17 cellular contexts compared by ENCODE assay signal in the genomic region with DNA sequence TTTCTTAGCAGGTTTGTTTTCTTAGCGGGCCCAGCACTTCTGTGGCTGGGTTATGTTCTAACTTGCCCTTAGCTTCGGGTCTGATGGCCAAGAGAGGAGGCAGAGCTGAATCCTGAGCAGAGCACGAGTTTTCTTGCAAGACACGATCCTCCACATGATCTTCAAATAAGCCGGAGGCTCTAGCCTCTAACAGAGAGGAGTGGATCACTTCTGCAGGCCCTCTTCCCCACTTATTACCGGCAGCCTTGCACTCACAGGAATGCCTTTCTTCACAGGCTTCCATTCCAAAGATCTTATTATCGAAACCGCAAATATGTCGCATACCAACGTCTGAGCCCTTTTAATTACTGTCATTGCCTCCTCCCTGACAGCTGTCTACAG.
A peak's percentile ranks its signal among the peaks of the same experiment; 100 is the strongest.
DNase-seq lines count a peak whose midpoint lies in the region; ATAC-seq, FAIRE-seq and TF ChIP-seq lines count a peak whose summit lies in the region.
"Had no signal": no experiment of that assay in that cellular context is flagged by ENCODE, and none has a peak within 500 bp of the region (broad histone marks: within the 10 kb centered on the region; RNA-seq: fewer than 3 reads in every experiment).

No MANE protein-coding gene starts in this region.

- no peak for FAIRE-seq in HepG2 (lab: Jason Lieb, UNC)
- FAIRE-seq: GM12892 had no signal

- peak; percentile 54 for ATAC-seq in HepG2
- ATAC-seq in right lobe of liver = no peak
- ATAC-seq in HG03457 (IDR thresholded peaks at IDR 0.05; ENCODE audit: unreplicated experiment) = no peak
- ATAC-seq in GM18867 (IDR thresholded peaks at IDR 0.05; ENCODE audit: unreplicated experiment) = no peak
- ATAC-seq: body of pancreas, sciatic nerve had no signal

- H3K9ac ChIP-seq in HepG2 (ENCODE audit: insufficient read depth, low read depth, low read length) (peak overlapping the region; percentile 31; the same call in 1 of the 2 replicates), H9 (ENCODE audit: extremely low read depth, insufficient read length, low read length) (no peak overlapping the region)

- H3K4me1 ChIP-seq in HepG2 (ENCODE audit: insufficient read depth, low read length) (peaks cover 13% of the 10 kb centered on the region), right lobe of liver (no peaks in the 10 kb centered on the region), mesodermal cell (ENCODE audit: control insufficient read depth, insufficient read depth, low read length, poor library complexity, severe bottlenecking) (peaks cover 12% of the 10 kb centered on the region), H9 (ENCODE audit: insufficient read depth, low read length) (no peaks in the 10 kb centered on the region)
- H3K4me1 ChIP-seq: body of pancreas, lower lobe of right lung had no signal

- H4K5ac ChIP-seq in H9 (ENCODE audit: insufficient read length, low read depth, low read length) = no peak overlapping the region

- H3K23me2 ChIP-seq in H9 (ENCODE audit: insufficient read length, low read depth, low read length, poor library complexity, severe bottlenecking) = no peaks in the 10 kb centered on the region

- no peak for DNase-seq in HepG2 (ENCODE audit: low spot score)
- no peak for DNase-seq in right lobe of liver
- DNase-seq in choroid plexus epithelial cell (ENCODE audit: low read depth) = peak; percentile 22
- no peak for DNase-seq in H9
- no peak for DNase-seq in DMS53 treated with DMSO at 0.1 percent for 48 hours (lab: John Stamatoyannopoulos, UW; ENCODE audit: unreplicated experiment)
- DNase-seq: activated CD4-positive, alpha-beta T cell treated with anti-CD3 and anti-CD28 coated beads for 4 hours; activated naive CD4-positive, alpha-beta T cell treated with anti-CD3 and anti-CD28 coated beads, Interleukin-2, amount 10 ng/mL, durations not matched to agents 7 days and 5 days; CD4-positive, alpha-beta T cell; IMR-90; lower lobe of right lung; stimulated activated CD4-positive, alpha-beta T cell treated with anti-CD3 and anti-CD28 coated beads, Interleukin-4, amount 100 ng/mL, for 1 hour had no signal

- in situ Hi-C loops in HepG2 (cut with HindIII; ENCODE audit: extremely low pct_ligation_motif_present, low pct_unique_long_range_greater_than_20kb) = no loop called here

- no peak overlapping the region for H3K14ac ChIP-seq in H9 (ENCODE audit: insufficient read depth, low read length)

- H3K4me2 ChIP-seq in HepG2 (ENCODE audit: low read depth, low read length) (peak overlapping the region; percentile 78), H9 (ENCODE audit: insufficient read depth, insufficient read length, low read length) (no peak overlapping the region)

- H3K4me3 ChIP-seq in HepG2 (replicated peaks in 1 of 3; ENCODE audit: insufficient read depth in 1 of 3, low read depth in 2 of 3, low read length in 3 of 3) (peak overlapping the region; percentile 6 to 31 (median 24); a peak in 4 of 6 replicates), right lobe of liver (no peak overlapping the region), choroid plexus epithelial cell (ENCODE audit: low read depth, low read length) (no peak overlapping the region), mesodermal cell (ENCODE audit: extremely low read depth, insufficient read depth, low read length, poor library complexity, severe bottlenecking) (no peak overlapping the region)
- H3K4me3 ChIP-seq: body of pancreas, lower lobe of right lung had no signal

- TF ChIP-seq EP300 in HepG2 (IDR thresholded peaks at IDR 0.05; ENCODE audit: low read depth in 2 of 2, low read length in 2 of 2) (no peak), HepG2 (CRISPR knock-in tag; IDR thresholded peaks at IDR 0.05; ENCODE audit: borderline replicate concordance) (no peak)

- H3K9me3 Mint-ChIP-seq in H9 = no peaks in the 10 kb centered on the region
- H3K9me3 Mint-ChIP-seq: activated naive CD4-positive, alpha-beta T cell treated with anti-CD3 and anti-CD28 coated beads, Interleukin-2, amount 10 ng/mL, durations not matched to agents 7 days and 5 days; CD4-positive, alpha-beta T cell had no signal

- WGBS in HepG2 (ENCODE audit: low lambda C conversion rate) = 8% methylated on average over 10 of the region's 10 CpGs
- whole genome bisulfite sequencing in right lobe of liver (ENCODE audit: insufficient coverage, low coverage, low lambda C conversion rate, missing lambda C conversion rate) = 76% methylated on average over 10 of the region's 10 CpGs
- WGBS in mesodermal cell (ENCODE audit: insufficient coverage in 2 of 2), 2 experiments = 71 to 78% methylated on average over 9 to 10 of the region's 10 CpGs
- no CpG with 5 or more reads among the region's 10 CpGs for WGBS in H9 (ENCODE audit: extremely low coverage, insufficient read length, low lambda C conversion rate)

- no peaks in the 10 kb centered on the region for H3K9me3 ChIP-seq in HepG2 (ENCODE audit: low read length)
- no peaks in the 10 kb centered on the region for H3K9me3 ChIP-seq in right lobe of liver
- H3K9me3 ChIP-seq in mesodermal cell (ENCODE audit: control insufficient read depth, low read length) = no peaks in the 10 kb centered on the region
- H3K9me3 ChIP-seq in H9 (ENCODE audit: control insufficient read depth, low read depth, low read length) = no peaks in the 10 kb centered on the region
- H3K9me3 ChIP-seq: body of pancreas, lower lobe of right lung had no signal

- H3K27me3 ChIP-seq in HepG2 (ENCODE audit: control insufficient read depth in 1 of 2, insufficient read depth in 2 of 2, low read length in 2 of 2) (peaks cover 0 to 8% of the 10 kb centered on the region in 2 experiments; a peak in 1 of 5 replicates), right lobe of liver (no peaks in the 10 kb centered on the region), H9 (ENCODE audit: insufficient read depth, low read length) (no peaks in the 10 kb centered on the region)
- H3K27me3 ChIP-seq: body of pancreas had no signal

- no peak overlapping the region for H3T11ph ChIP-seq in H9 (ENCODE audit: low read length)

- no peak overlapping the region for H2BK15ac ChIP-seq in H9 (ENCODE audit: low read depth, low read length)

- no peak for TF ChIP-seq POLR2A in HepG2 (IDR thresholded peaks at IDR 0.05; ENCODE audit: insufficient read depth in 1 of 2, low read depth in 2 of 2, low read length in 2 of 2)
- no peak for TF ChIP-seq POLR2A in right lobe of liver (IDR thresholded peaks at IDR 0.05)

- H3K27me3 Mint-ChIP-seq in H9 (ENCODE audit: low read depth) = peaks cover 2% of the 10 kb centered on the region
- H3K27me3 Mint-ChIP-seq: activated naive CD4-positive, alpha-beta T cell treated with anti-CD3 and anti-CD28 coated beads, Interleukin-2, amount 10 ng/mL, durations not matched to agents 7 days and 5 days; CD4-positive, alpha-beta T cell had no signal

- H3K27ac ChIP-seq in HepG2 (ENCODE audit: extremely low read length, insufficient read depth, low read length) = no peak overlapping the region
- no peak overlapping the region for H3K27ac ChIP-seq in right lobe of liver
- peak overlapping the region; percentile 26 for H3K27ac ChIP-seq in mesodermal cell (ENCODE audit: low read depth, low read length, severe bottlenecking)
- no peak overlapping the region for H3K27ac ChIP-seq in H9 (ENCODE audit: insufficient read length, low read depth, low read length)
- H3K27ac ChIP-seq: body of pancreas, lower lobe of right lung had no signal

- H2AFZ ChIP-seq in HepG2 (ENCODE audit: low read length) = peak overlapping the region; percentile 17
- no peak overlapping the region for H2AFZ ChIP-seq in H9 (ENCODE audit: low read length)

- H2BK5ac ChIP-seq in H9 (ENCODE audit: insufficient read length, low read length) = no peak overlapping the region

- H3K56ac ChIP-seq in H9 (ENCODE audit: insufficient read length, low read depth, low read length) = no peak overlapping the region

- no peak overlapping the region for H2AK5ac ChIP-seq in H9 (ENCODE audit: insufficient read length, low read length)

- no peak overlapping the region; a peak in 1 of 7 replicates for H3K27ac Mint-ChIP-seq in H9
- H3K27ac Mint-ChIP-seq: activated naive CD4-positive, alpha-beta T cell treated with anti-CD3 and anti-CD28 coated beads, Interleukin-2, amount 10 ng/mL, durations not matched to agents 7 days and 5 days; CD4-positive, alpha-beta T cell had no signal

- no peak overlapping the region for H2BK120ac ChIP-seq in H9 (ENCODE audit: low read depth, low read length, poor library complexity, severe bottlenecking)

- no peak overlapping the region for H4K91ac ChIP-seq in H9 (ENCODE audit: insufficient read length, low read depth, low read length)

- CTCF ChIA-PET in HepG2 (lab: Yijun Ruan, JAX; ENCODE audit: low intra/inter-chr PET ratio, low total read pairs) = interaction anchor here (0.9 kb wide), 1 partner anchor 395 kb away, joined by 3 read pairs; no protein-coding TSS in a partner anchor

- H3K36me3 Mint-ChIP-seq in H9 (ENCODE audit: insufficient read depth in 1 of 3, low read depth in 3 of 3) = no peaks in the 10 kb centered on the region
- H3K36me3 Mint-ChIP-seq: activated naive CD4-positive, alpha-beta T cell treated with anti-CD3 and anti-CD28 coated beads, Interleukin-2, amount 10 ng/mL, durations not matched to agents 7 days and 5 days had no signal

- no peak for TF ChIP-seq RAD21 in HepG2 (CRISPR knock-in tag; IDR thresholded peaks at IDR 0.05)

- no peak overlapping the region for H3K18ac ChIP-seq in H9 (ENCODE audit: insufficient read length, low read depth, low read length)

- H4K8ac ChIP-seq in H9 (replicated peaks; ENCODE audit: insufficient read length, low read depth, low read length) = no peak overlapping the region

- peaks cover 12 to 14% of the 10 kb centered on the region in 2 experiments for H3K4me1 Mint-ChIP-seq in H9
- H3K4me1 Mint-ChIP-seq: activated naive CD4-positive, alpha-beta T cell treated with anti-CD3 and anti-CD28 coated beads, Interleukin-2, amount 10 ng/mL, durations not matched to agents 7 days and 5 days had no signal

- no peak overlapping the region for H2BK12ac ChIP-seq in H9 (ENCODE audit: insufficient read length, low read depth, low read length)

- H3K4me3 Mint-ChIP-seq in H9 = no peak overlapping the region
- H3K4me3 Mint-ChIP-seq: activated naive CD4-positive, alpha-beta T cell treated with anti-CD3 and anti-CD28 coated beads, Interleukin-2, amount 10 ng/mL, durations not matched to agents 7 days and 5 days; CD4-positive, alpha-beta T cell had no signal

- H3K79me2 ChIP-seq in HepG2 (ENCODE audit: insufficient read depth, low read length) (no peaks in the 10 kb centered on the region), H9 (ENCODE audit: insufficient read depth, low read length) (no peaks in the 10 kb centered on the region)

- H3K36me3 ChIP-seq in HepG2 (replicated peaks in 1 of 2; ENCODE audit: control insufficient read depth in 1 of 2, insufficient read depth in 2 of 2, low read length in 2 of 2) (no peaks in the 10 kb centered on the region), right lobe of liver (no peaks in the 10 kb centered on the region), mesodermal cell (ENCODE audit: control insufficient read depth, insufficient read depth, low read length) (no peaks in the 10 kb centered on the region)
- H3K36me3 ChIP-seq: lower lobe of right lung had no signal

- H4K20me1 ChIP-seq in HepG2 (ENCODE audit: insufficient read depth, low read length) (no peaks in the 10 kb centered on the region), H9 (ENCODE audit: control insufficient read depth, insufficient read depth, insufficient read length) (no peaks in the 10 kb centered on the region)

- no peak overlapping the region for H3K23ac ChIP-seq in H9 (ENCODE audit: insufficient read length, low read depth, low read length)

- intact Hi-C loops in HepG2 (cut with micrococcal nuclease; ENCODE audit: unreplicated experiment) = loop anchor here (10.0 kb wide), 1 partner anchor 262 kb away; no protein-coding TSS in a partner anchor
- intact Hi-C loops in right lobe of liver (cut with DNase I) = no loop called here

- no peak overlapping the region for H3K4ac ChIP-seq in H9 (ENCODE audit: low read depth, low read length)

- BruUV-seq in HepG2 (replicated peaks; lab: Mats Ljungman, UMichigan) = no TSS peak

- POLR2A ChIA-PET in HepG2 (lab: Yijun Ruan, JAX) = no interaction called here

- TF ChIP-seq CTCF in HepG2 (CRISPR knock-in tag; IDR thresholded peaks at IDR 0.05) (no peak), right lobe of liver (IDR thresholded peaks at IDR 0.05) (no peak), choroid plexus epithelial cell (conservative IDR thresholded peaks at IDR 0.05; ENCODE audit: low read depth, low read length) (no peak), H9 (conservative IDR thresholded peaks at IDR 0.05) (no peak)

- no peak overlapping the region for H2BK20ac ChIP-seq in H9 (ENCODE audit: low read depth, low read length, poor library complexity, severe bottlenecking)

- no peaks in the 10 kb centered on the region for H3K79me1 ChIP-seq in H9 (ENCODE audit: insufficient read depth, low read depth, low read length, poor library complexity, severe bottlenecking)

Comparison
In these comparisons a context has a peak if more than half of its experiments do, and no peak if none do; other contexts are left out.
1. H3K4me3 ChIP-seq: peak in HepG2 (3 of 3); none in right lobe of liver (0 of 3), choroid plexus epithelial cell (single experiment) and mesodermal cell (single experiment).